Comparison of ENCODE assay signal across 9 cellular contexts in the genomic region with DNA sequence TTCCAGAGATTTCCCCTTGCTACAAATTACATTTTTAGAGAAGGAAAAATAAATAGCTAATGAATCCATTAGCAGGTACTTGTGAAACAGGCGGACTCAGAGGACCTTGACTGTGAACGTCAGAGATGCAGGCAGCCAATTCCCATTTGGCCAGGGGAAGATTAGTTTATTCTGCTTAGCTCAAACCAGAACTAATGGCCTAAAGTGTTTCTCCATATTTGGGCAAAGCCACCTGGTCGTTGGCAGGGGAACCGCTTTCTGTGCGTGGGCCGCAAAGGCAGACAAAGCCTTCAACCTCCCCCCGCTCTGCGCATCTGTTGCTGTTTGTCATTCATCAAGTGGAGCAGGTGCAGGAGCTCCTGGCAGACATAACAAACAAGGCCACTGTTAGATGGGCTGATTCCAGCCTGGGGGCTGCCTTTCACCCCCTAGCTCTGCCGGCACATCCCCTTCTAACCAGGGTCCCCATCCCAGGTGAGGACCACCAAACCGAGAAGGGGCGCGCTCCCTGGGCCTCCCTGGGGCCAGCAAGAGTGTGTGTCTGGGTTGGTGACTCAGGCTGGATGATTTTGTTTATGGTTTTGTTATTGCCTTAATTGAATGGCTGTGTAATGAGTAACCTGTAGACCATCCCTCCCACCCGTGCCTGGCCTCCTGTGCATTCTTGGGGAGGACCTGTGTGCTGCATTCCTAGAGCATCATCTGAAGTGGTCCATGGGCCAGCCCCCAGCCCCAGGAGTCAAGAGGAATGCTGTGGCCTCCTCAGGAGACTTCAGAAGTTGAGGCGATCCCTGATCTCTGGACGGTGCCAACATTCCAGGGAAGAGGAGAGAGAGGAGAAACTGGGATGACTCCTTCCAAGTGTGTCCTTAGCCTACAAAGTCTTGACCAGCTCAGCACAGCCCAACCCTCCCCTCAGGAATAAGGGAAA. TPM values are rescaled to one million over a fixed set of nuclear protein-coding genes. Genes with fewer than 3 reads are reported as not detected.
DNase-seq lines count a peak whose midpoint lies in the region; ATAC-seq and TF ChIP-seq lines count a peak whose summit lies in the region.
"Had no signal": no experiment of that assay in that cellular context is flagged by ENCODE, and none has a peak within 500 bp of the region (broad histone marks: within the 10 kb centered on the region; RNA-seq: fewer than 3 reads in every experiment).

No MANE protein-coding gene starts in this region.

- H3F3A ChIP-seq in smooth muscle cell (ENCODE audit: low read depth): peaks cover 23% of the 10 kb centered on the region

- H3K4me2 ChIP-seq in smooth muscle cell: peak overlapping the region; percentile 61

- no peaks in the 10 kb centered on the region for H3K36me3 ChIP-seq in smooth muscle cell (ENCODE audit: low read depth)

- TF ChIP-seq CTCF in fibroblast of mammary gland (conservative IDR thresholded peaks at IDR 0.05; ENCODE audit: control insufficient read depth, insufficient read depth, low read depth, low read length) (no peak), smooth muscle cell (IDR thresholded peaks at IDR 0.05; ENCODE audit: borderline replicate concordance, insufficient read depth, poor library complexity, severe bottlenecking) (no peak)

- H2AFZ ChIP-seq in smooth muscle cell (ENCODE audit: low read depth): no peak overlapping the region

- H3K27ac ChIP-seq in smooth muscle cell (ENCODE audit: low read depth): peak overlapping the region; percentile 94

- no peaks in the 10 kb centered on the region for H3K79me2 ChIP-seq in smooth muscle cell (ENCODE audit: low read depth)

- WGBS in smooth muscle cell (ENCODE audit: low lambda C conversion rate): 53% methylated on average over 15 of the region's 15 CpGs

- H3K9me3 ChIP-seq in smooth muscle cell (replicated peaks; ENCODE audit: low read depth): peaks cover under 1% of the 10 kb centered on the region

- no peak overlapping the region for H3K4me3 ChIP-seq in fibroblast of mammary gland (ENCODE audit: control insufficient read depth, low read depth, low read length)
- H3K4me3 ChIP-seq in smooth muscle cell: no peak overlapping the region

- peaks cover 22% of the 10 kb centered on the region for H3K4me1 ChIP-seq in smooth muscle cell (ENCODE audit: low read depth)

- H3K9ac ChIP-seq in smooth muscle cell (ENCODE audit: low read depth): peak overlapping the region; percentile 59

- no peaks in the 10 kb centered on the region for H4K20me1 ChIP-seq in smooth muscle cell (ENCODE audit: low read depth)

- peak; percentile 56 for ATAC-seq in GM18517 (IDR thresholded peaks at IDR 0.05; ENCODE audit: unreplicated experiment)
- peak; percentile 50 for ATAC-seq in HG03108 (IDR thresholded peaks at IDR 0.05; ENCODE audit: unreplicated experiment)
- no peak for ATAC-seq in HG03571 (IDR thresholded peaks at IDR 0.05; ENCODE audit: unreplicated experiment)

- no peaks in the 10 kb centered on the region for H3K27me3 ChIP-seq in smooth muscle cell (ENCODE audit: low read depth)

- DNase-seq in NCI-H69 (lab: John Stamatoyannopoulos, UW) (peak; percentile 100), fibroblast of mammary gland (ENCODE audit: low read depth) (peak; percentile 84), smooth muscle cell (lab: John Stamatoyannopoulos, UW; ENCODE audit: unreplicated experiment) (no peak), NOMO-1 (lab: John Stamatoyannopoulos, UW; ENCODE audit: unreplicated experiment in 2 of 2) (no peak)

RNA-seq across cellular contexts. Expression of a gene that starts 14.5 kb away (rescaled TPM):
- total RNA-seq in smooth muscle cell: 0.90 TPM in 2 replicates
- polyA plus RNA-seq in smooth muscle cell: 1.7 and 3.8 TPM in 2 replicates
- polyA plus RNA-seq: keratinocyte had no signal

RNA-seq across cellular contexts. Expression of a gene that starts 21.2 kb away (rescaled TPM):
- not detected in 2 replicates for total RNA-seq in smooth muscle cell
- polyA plus RNA-seq in smooth muscle cell: 0.45 TPM in 1 of 2 replicates, not detected in the other
- total RNA-seq: urinary bladder had no signal

Comparison
In these comparisons a context has a peak if more than half of its experiments do, and no peak if none do; other contexts are left out.
1. DNase-seq: peak in NCI-H69 (single experiment) and fibroblast of mammary gland (single experiment); none in smooth muscle cell (single experiment) and NOMO-1 (0 of 2).